15 cellular contexts compared by ENCODE assay signal in the genomic region with DNA sequence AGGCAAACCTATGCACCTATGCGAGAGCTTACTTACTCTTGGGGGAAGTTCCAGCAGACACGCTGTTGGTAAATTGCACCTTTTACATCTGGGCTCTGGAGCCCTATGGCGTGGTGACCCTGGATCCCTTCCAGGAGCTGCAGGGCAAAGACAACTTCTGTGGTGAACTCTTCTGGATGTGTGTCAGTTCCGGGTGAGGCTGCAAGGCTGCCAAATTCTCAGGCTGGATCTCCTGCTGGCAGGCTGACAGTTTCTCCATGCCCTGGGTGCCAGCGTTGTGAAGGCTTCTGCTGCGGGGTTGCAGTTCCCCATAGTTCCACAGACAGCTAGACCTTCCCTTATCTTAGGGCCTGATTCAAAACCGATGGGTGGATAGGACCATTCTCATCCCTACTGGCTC. TPM values are rescaled to one million over a fixed set of nuclear protein-coding genes. Genes with fewer than 3 reads are reported as not detected.
DNase-seq lines count a peak whose midpoint lies in the region; TF ChIP-seq lines count a peak whose summit lies in the region.
"Had no signal": no experiment of that assay in that cellular context is flagged by ENCODE, and none has a peak within 500 bp of the region (broad histone marks: within the 10 kb centered on the region; RNA-seq: fewer than 3 reads in every experiment).

No MANE protein-coding gene starts in this region.

- no peak overlapping the region for H3K27ac Mint-ChIP-seq in nephron progenitor cell
- H3K27ac Mint-ChIP-seq: activated CD4-positive, alpha-beta T cell treated with anti-CD3 and anti-CD28 coated beads, Interleukin-2, amount 10 ng/mL, durations not matched to agents 7 days and 5 days had no signal

- H3K4me1 ChIP-seq in prostate gland (replicated peaks): no peaks in the 10 kb centered on the region

- intact Hi-C loops in prostate gland (cut with DNase I): no loop called here

- H3K36me3 Mint-ChIP-seq in nephron progenitor cell (ENCODE audit: low read depth): no peaks in the 10 kb centered on the region

- TF ChIP-seq CTCF in prostate gland (IDR thresholded peaks at IDR 0.05) (no peak), nephron progenitor cell (IDR thresholded peaks at IDR 0.05) (no peak)

- TF ChIP-seq POLR2A in prostate gland (IDR thresholded peaks at IDR 0.05): no peak

- peaks cover 4% of the 10 kb centered on the region for H3K4me1 Mint-ChIP-seq in nephron progenitor cell
- H3K4me1 Mint-ChIP-seq: activated CD4-positive, alpha-beta T cell treated with anti-CD3 and anti-CD28 coated beads, Interleukin-2, amount 10 ng/mL, durations not matched to agents 7 days and 5 days had no signal

- no peaks in the 10 kb centered on the region for H3K9me3 Mint-ChIP-seq in nephron progenitor cell
- H3K9me3 Mint-ChIP-seq: activated CD4-positive, alpha-beta T cell treated with anti-CD3 and anti-CD28 coated beads, Interleukin-2, amount 10 ng/mL, durations not matched to agents 7 days and 5 days had no signal

- no peak overlapping the region for H3K4me3 Mint-ChIP-seq in nephron progenitor cell
- H3K4me3 Mint-ChIP-seq: activated CD4-positive, alpha-beta T cell treated with anti-CD3 and anti-CD28 coated beads, Interleukin-2, amount 10 ng/mL, durations not matched to agents 7 days and 5 days; nephron had no signal

- H3K27me3 Mint-ChIP-seq in nephron progenitor cell (ENCODE audit: low read depth, poor library complexity): no peaks in the 10 kb centered on the region
- H3K27me3 Mint-ChIP-seq: activated CD4-positive, alpha-beta T cell treated with anti-CD3 and anti-CD28 coated beads, Interleukin-2, amount 10 ng/mL, durations not matched to agents 7 days and 5 days had no signal

- H3K4me3 ChIP-seq in prostate gland: no peak overlapping the region
- no peak overlapping the region for H3K4me3 ChIP-seq in H7 (ENCODE audit: insufficient read depth, low read depth, low read length)

- H3K36me3 ChIP-seq in prostate gland (no peaks in the 10 kb centered on the region), H7 (replicated peaks; ENCODE audit: control insufficient read depth, insufficient read depth, low read length) (no peaks in the 10 kb centered on the region)

- H3K27me3 ChIP-seq in prostate gland (replicated peaks; ENCODE audit: insufficient read depth) (no peaks in the 10 kb centered on the region), H7 (ENCODE audit: control insufficient read depth, insufficient read depth, low read length) (no peaks in the 10 kb centered on the region)

- peak; percentile 39 for DNase-seq in Daoy (ENCODE audit: low read depth)
- DNase-seq in NCI-H226: peak; percentile 24
- DNase-seq in dermis blood vessel endothelial cell: peak; percentile 6
- peak; percentile 6 for DNase-seq in prostate gland (ENCODE audit: low spot score)
- no peak for DNase-seq in DMS79 (lab: John Stamatoyannopoulos, UW)
- DNase-seq in H7: no peak
- no peak for DNase-seq in nephron progenitor cell
- DNase-seq: activated CD4-positive, alpha-beta T cell treated with anti-CD3 and anti-CD28 coated beads, Interleukin-2, amount 10 ng/mL, durations not matched to agents 7 days and 5 days; activated naive CD4-positive, alpha-beta T cell treated with Interleukin-2 at 50 U/mL for 16 hours; NCI-H1417; NCI-H2227 treated with DMSO at 0.1 percent for 48 hours; stimulated activated CD4-positive, alpha-beta T cell treated with anti-CD3 and anti-CD28 coated beads, Interleukin-1b, Interleukin-23, amount 100 ng/mL, for 48 hours; T1000 had no signal

- 38% methylated on average over 5 of the region's 7 CpGs for WGBS in prostate gland

- H3K27ac ChIP-seq in prostate gland: no peak overlapping the region
- H3K27ac ChIP-seq: epithelial cell of prostate had no signal

- no peaks in the 10 kb centered on the region for H3K9me3 ChIP-seq in prostate gland

RNA-seq across cellular contexts. Expression of gene RAP2C, which starts 37.9 kb away (rescaled TPM):
- 13.3 and 15.4 TPM in 2 replicates for total RNA-seq in Daoy (2014; rRNA removed; shearing (Covaris generic))
- 16.8 and 27.4 TPM in 2 replicates for total RNA-seq in dermis blood vessel endothelial cell
- total RNA-seq in prostate gland: 10 to 100 TPM in 1 of 2 donors, 1 to 10 TPM in 1; 9.2 to 19.0 TPM
- total RNA-seq in H7 (2014; rRNA removed; shearing (Covaris generic)): 39.9 and 43.1 TPM in 2 replicates

RNA-seq across cellular contexts. Expression of gene FRMD7, which starts 53.5 kb away (rescaled TPM):
- total RNA-seq in Daoy (2014; rRNA removed; shearing (Covaris generic)): not detected in 2 replicates
- total RNA-seq in dermis blood vessel endothelial cell: not detected in 2 replicates
- total RNA-seq in prostate gland: not detected
- 0.14 TPM in 1 of 2 replicates, not detected in the other for total RNA-seq in H7 (2014; rRNA removed; shearing (Covaris generic))
- total RNA-seq: activated CD4-positive, alpha-beta T cell treated with anti-CD3 and anti-CD28 coated beads, Interleukin-2, amount 10 ng/mL, durations not matched to agents 7 days and 5 days had no signal

Comparison
In these comparisons a context has a peak if more than half of its experiments do, and no peak if none do; other contexts are left out.
1. DNase-seq: peak in Daoy (single experiment), NCI-H226 (single experiment), dermis blood vessel endothelial cell (single experiment) and prostate gland (single experiment); none in DMS79 (single experiment), H7 (single experiment) and nephron progenitor cell (single experiment).